18 cellular contexts compared by ENCODE assay signal in genomic region chr3:50435382-50435781, GRCh38.
DNase-seq lines count a peak whose midpoint lies in the region; ATAC-seq and TF ChIP-seq lines count a peak whose summit lies in the region.
"Had no signal": no experiment of that assay in that cellular context is flagged by ENCODE, and none has a peak within 500 bp of the region (broad histone marks: within the 10 kb centered on the region; RNA-seq: fewer than 3 reads in every experiment).

No MANE protein-coding gene starts in this region.

- H3K27ac ChIP-seq in H9 (ENCODE audit: insufficient read length, low read depth, low read length) (no peak overlapping the region), neural cell (ENCODE audit: low read length) (peak overlapping the region; percentile 83), adrenal gland (no peak overlapping the region)
- H3K27ac ChIP-seq: C4-2B, GM23248, SJCRH30 had no signal

- intact Hi-C loops in adrenal gland (cut with DNase I): loop anchor here (5.0 kb wide), 2 partner anchors 107 to 112 kb away; no protein-coding TSS in a partner anchor
- intact Hi-C loops in activated CD8-positive, alpha-beta T cell treated with anti-CD3 and anti-CD28 coated beads for 36 hours (cut with micrococcal nuclease): no loop called here

- H3K36me3 ChIP-seq in neural cell (ENCODE audit: insufficient read depth, low read length): no peaks in the 10 kb centered on the region
- no peaks in the 10 kb centered on the region for H3K36me3 ChIP-seq in adrenal gland (replicated peaks in 1 of 2)
- H3K36me3 ChIP-seq: SJCRH30 had no signal

- H3K23ac ChIP-seq in H9 (ENCODE audit: insufficient read length, low read depth, low read length): no peak overlapping the region

- H2AK5ac ChIP-seq in H9 (ENCODE audit: insufficient read length, low read length): no peak overlapping the region

- no peak overlapping the region for H4K8ac ChIP-seq in H9 (replicated peaks; ENCODE audit: insufficient read length, low read depth, low read length)

- no peak overlapping the region for H2BK12ac ChIP-seq in H9 (ENCODE audit: insufficient read length, low read depth, low read length)

- no peak overlapping the region for H4K91ac ChIP-seq in H9 (ENCODE audit: insufficient read length, low read depth, low read length)

- no peak overlapping the region for H3K14ac ChIP-seq in H9 (ENCODE audit: insufficient read depth, low read length)

- DNase-seq in H9 (no peak), adrenal gland (no peak), NCI-H1436 treated with DMSO at 0.1 percent for 48 hours (lab: John Stamatoyannopoulos, UW) (no peak)
- DNase-seq in Jurkat, Clone E6-1 (ENCODE audit: low read depth, low spot score): peak; percentile 63
- DNase-seq in effector memory CD8-positive, alpha-beta T cell: no peak
- DNase-seq in activated CD8-positive, alpha-beta T cell treated with anti-CD3 and anti-CD28 coated beads for 36 hours: no peak
- DNase-seq: HCEC 1CT, NCI-H1417 treated with DMSO at 0.1 percent for 48 hours, NCI-H2081 treated with DMSO at 0.1 percent for 48 hours, NCI-H2171, NCI-H748 treated with DMSO at 0.1 percent for 48 hours had no signal

- no peak overlapping the region for H3K4me3 ChIP-seq in Jurkat, Clone E6-1 (ENCODE audit: low read length)
- peak overlapping the region; percentile 32 for H3K4me3 ChIP-seq in neural cell (ENCODE audit: low read length)
- no peak overlapping the region for H3K4me3 ChIP-seq in adrenal gland
- H3K4me3 ChIP-seq: GM23248, SJCRH30 had no signal

- no peaks in the 10 kb centered on the region for H3K27me3 Mint-ChIP-seq in H9 (ENCODE audit: low read depth)
- no peaks in the 10 kb centered on the region for H3K27me3 Mint-ChIP-seq in effector memory CD8-positive, alpha-beta T cell
- no peaks in the 10 kb centered on the region for H3K27me3 Mint-ChIP-seq in activated CD8-positive, alpha-beta T cell treated with anti-CD3 and anti-CD28 coated beads for 36 hours

- H2BK5ac ChIP-seq in H9 (ENCODE audit: insufficient read length, low read length): no peak overlapping the region

- no peaks in the 10 kb centered on the region for H3K23me2 ChIP-seq in H9 (ENCODE audit: insufficient read length, low read depth, low read length, poor library complexity, severe bottlenecking)

- WGBS in H9 (ENCODE audit: extremely low coverage, insufficient read length, low lambda C conversion rate): no CpG with 5 or more reads among the region's 7 CpGs
- WGBS in adrenal gland, 4 donors: 9 to 23% (median 17%) methylated on average over 7 of the region's 7 CpGs

- TF ChIP-seq CTCF in H9 (conservative IDR thresholded peaks at IDR 0.05) (no peak), neural cell (IDR thresholded peaks at IDR 0.05; ENCODE audit: poor library complexity, severe bottlenecking) (no peak), adrenal gland (IDR thresholded peaks at IDR 0.05) (no peak)
- TF ChIP-seq CTCF in activated CD8-positive, alpha-beta T cell treated with anti-CD3 and anti-CD28 coated beads for 36 hours (IDR thresholded peaks at IDR 0.05): no peak

- no peak overlapping the region for H3K4me3 Mint-ChIP-seq in H9
- H3K4me3 Mint-ChIP-seq in effector memory CD8-positive, alpha-beta T cell: peak overlapping the region; percentile 28 to 33
- no peak overlapping the region for H3K4me3 Mint-ChIP-seq in activated CD8-positive, alpha-beta T cell treated with anti-CD3 and anti-CD28 coated beads for 36 hours
- H3K4me3 Mint-ChIP-seq: CD8-positive, alpha-beta T cell had no signal

- POLR2A ChIA-PET in activated CD8-positive, alpha-beta T cell treated with anti-CD3 and anti-CD28 coated beads for 36 hours (lab: Charles Lee): no interaction called here

- H3K9ac ChIP-seq in H9 (ENCODE audit: extremely low read depth, insufficient read length, low read length) (no peak overlapping the region), neural cell (ENCODE audit: low read length) (peak overlapping the region; percentile 68)
- H3K9ac ChIP-seq: GM23248 had no signal

- peak overlapping the region in 2 of 3 experiments; percentile 28 to 71; a peak in 2 of 7 replicates for H3K27ac Mint-ChIP-seq in H9
- peak overlapping the region; percentile 3 to 88 for H3K27ac Mint-ChIP-seq in effector memory CD8-positive, alpha-beta T cell
- no peak overlapping the region for H3K27ac Mint-ChIP-seq in activated CD8-positive, alpha-beta T cell treated with anti-CD3 and anti-CD28 coated beads for 36 hours
- H3K27ac Mint-ChIP-seq: CD8-positive, alpha-beta T cell had no signal

- no peak overlapping the region for H3K18ac ChIP-seq in H9 (ENCODE audit: insufficient read length, low read depth, low read length)

- ATAC-seq in effector memory CD8-positive, alpha-beta T cell (replicated peaks): no peak
- ATAC-seq in HG02973 (IDR thresholded peaks at IDR 0.05; ENCODE audit: unreplicated experiment): no peak
- no peak for ATAC-seq in activated CD8-positive, alpha-beta T cell treated with anti-CD3 and anti-CD28 coated beads for 36 hours

- no peak for TF ChIP-seq POLR2A in adrenal gland (IDR thresholded peaks at IDR 0.05)

- H3K9me3 ChIP-seq in H9 (ENCODE audit: control insufficient read depth, low read depth, low read length): no peaks in the 10 kb centered on the region
- no peaks in the 10 kb centered on the region for H3K9me3 ChIP-seq in neural cell (ENCODE audit: low read length)
- H3K9me3 ChIP-seq in adrenal gland (replicated peaks in 1 of 3): no peaks in the 10 kb centered on the region
- H3K9me3 ChIP-seq: Caco-2, SJCRH30 had no signal

- H3K79me1 ChIP-seq in H9 (ENCODE audit: insufficient read depth, low read depth, low read length, poor library complexity, severe bottlenecking): no peaks in the 10 kb centered on the region

- H3T11ph ChIP-seq in H9 (ENCODE audit: low read length): no peak overlapping the region

- H4K20me1 ChIP-seq in H9 (ENCODE audit: control insufficient read depth, insufficient read depth, insufficient read length): peaks cover 3% of the 10 kb centered on the region
- no peaks in the 10 kb centered on the region for H4K20me1 ChIP-seq in neural cell (ENCODE audit: insufficient read depth)

- H3K9me2 ChIP-seq in neural cell (ENCODE audit: insufficient read depth, low read length): no peaks in the 10 kb centered on the region

- H3K4me1 Mint-ChIP-seq in H9: peaks cover 21 to 40% of the 10 kb centered on the region in 2 experiments
- H3K4me1 Mint-ChIP-seq in effector memory CD8-positive, alpha-beta T cell (ENCODE audit: low read depth in 2 of 2): peaks cover 55 to 66% of the 10 kb centered on the region in 2 donors
- H3K4me1 Mint-ChIP-seq in activated CD8-positive, alpha-beta T cell treated with anti-CD3 and anti-CD28 coated beads for 36 hours (ENCODE audit: low read depth): peaks cover 2% of the 10 kb centered on the region

- no peak for TF ChIP-seq RAD21 in neural cell (conservative IDR thresholded peaks at IDR 0.05)

- H3K4me2 ChIP-seq in H9 (ENCODE audit: insufficient read depth, insufficient read length, low read length) (no peak overlapping the region), neural cell (ENCODE audit: low read length) (no peak overlapping the region)

- H3K79me2 ChIP-seq in H9 (ENCODE audit: insufficient read depth, low read length) (no peaks in the 10 kb centered on the region), neural cell (replicated peaks; ENCODE audit: insufficient read depth, low read length) (no peaks in the 10 kb centered on the region)

- no peaks in the 10 kb centered on the region for H3K27me3 ChIP-seq in H9 (ENCODE audit: insufficient read depth, low read length)
- no peaks in the 10 kb centered on the region for H3K27me3 ChIP-seq in neural cell (ENCODE audit: insufficient read depth, low read depth, low read length)
- H3K27me3 ChIP-seq in adrenal gland: no peaks in the 10 kb centered on the region
- H3K27me3 ChIP-seq: SJCRH30 had no signal

- H3K36me3 Mint-ChIP-seq in H9 (ENCODE audit: insufficient read depth in 1 of 3, low read depth in 3 of 3): no peaks in the 10 kb centered on the region
- H3K36me3 Mint-ChIP-seq in effector memory CD8-positive, alpha-beta T cell (ENCODE audit: insufficient read depth): no peaks in the 10 kb centered on the region
- H3K36me3 Mint-ChIP-seq in activated CD8-positive, alpha-beta T cell treated with anti-CD3 and anti-CD28 coated beads for 36 hours (ENCODE audit: low read depth): no peaks in the 10 kb centered on the region
- H3K36me3 Mint-ChIP-seq: CD8-positive, alpha-beta T cell had no signal

- H4K5ac ChIP-seq in H9 (ENCODE audit: insufficient read length, low read depth, low read length): no peak overlapping the region

- H3F3A ChIP-seq in neural cell (ENCODE audit: insufficient read depth, low read length, poor library complexity, severe bottlenecking): no peaks in the 10 kb centered on the region

- no peak overlapping the region for H2BK120ac ChIP-seq in H9 (ENCODE audit: low read depth, low read length, poor library complexity, severe bottlenecking)

- TF ChIP-seq EP300 in neural cell (conservative IDR thresholded peaks at IDR 0.05; ENCODE audit: poor library complexity, severe bottlenecking): peak; percentile 33

- no peak overlapping the region for H2BK20ac ChIP-seq in H9 (ENCODE audit: low read depth, low read length, poor library complexity, severe bottlenecking)

- H2AFZ ChIP-seq in H9 (ENCODE audit: low read length) (no peak overlapping the region), neural cell (ENCODE audit: low read depth, low read length) (peak overlapping the region; percentile 3)
- H2AFZ ChIP-seq: GM23248 had no signal

- no peak overlapping the region for H3K4ac ChIP-seq in H9 (ENCODE audit: low read depth, low read length)

- CTCF ChIA-PET in activated CD8-positive, alpha-beta T cell treated with anti-CD3 and anti-CD28 coated beads for 36 hours (lab: Charles Lee): interaction anchor here (0.6 to 7.0 kb wide), 9 partner anchors 12 to 128 kb away, joined by 3 to 63 read pairs (median 3); no protein-coding TSS in a partner anchor

- H3K4me1 ChIP-seq in H9 (ENCODE audit: insufficient read depth, low read length): no peaks in the 10 kb centered on the region
- H3K4me1 ChIP-seq in adrenal gland (replicated peaks in 1 of 2): no peaks in the 10 kb centered on the region
- H3K4me1 ChIP-seq: SJCRH30 had no signal

- H2BK15ac ChIP-seq in H9 (ENCODE audit: low read depth, low read length): no peak overlapping the region

- no peak overlapping the region for H3K56ac ChIP-seq in H9 (ENCODE audit: insufficient read length, low read depth, low read length)

- H3K9me3 Mint-ChIP-seq in H9: no peaks in the 10 kb centered on the region; a peak in 1 of 5 replicates
- H3K9me3 Mint-ChIP-seq in effector memory CD8-positive, alpha-beta T cell: no peaks in the 10 kb centered on the region
- H3K9me3 Mint-ChIP-seq in activated CD8-positive, alpha-beta T cell treated with anti-CD3 and anti-CD28 coated beads for 36 hours: no peaks in the 10 kb centered on the region
- H3K9me3 Mint-ChIP-seq: CD8-positive, alpha-beta T cell had no signal

TF ChIP-seq in neural cell, 6 proteins besides CTCF, POLR2A, EP300 and RAD21 (continues in another document):
- TF ChIP-seq POLR2AphosphoS5 (IDR thresholded peaks at IDR 0.05): peak; percentile 48

Comparison
In these comparisons a context has a peak if more than half of its experiments do, and no peak if none do; other contexts are left out.
1. H3K4me3 Mint-ChIP-seq: peak in effector memory CD8-positive, alpha-beta T cell (2 of 2); none in H9 (0 of 2) and activated CD8-positive, alpha-beta T cell treated with anti-CD3 and anti-CD28 coated beads for 36 hours (single experiment).